In the genomic region with DNA sequence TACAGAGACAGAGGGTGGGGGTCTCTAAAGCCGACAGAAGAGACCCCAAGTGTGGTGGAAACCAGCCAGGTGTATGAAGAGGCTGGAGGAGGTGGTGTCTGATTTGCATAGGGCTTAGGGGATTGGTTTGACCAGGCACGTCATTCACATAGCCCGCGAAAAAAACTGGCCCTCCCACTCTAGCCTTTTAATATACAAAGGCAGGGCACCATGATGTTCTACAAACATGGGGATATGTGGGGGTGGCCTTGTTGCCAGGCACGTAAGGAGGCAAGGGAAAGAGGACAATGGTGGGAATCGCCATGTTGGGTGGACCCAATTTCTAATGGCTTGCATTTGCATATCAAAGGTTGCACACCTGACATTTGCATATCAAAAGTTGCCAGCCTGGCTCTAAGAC, we compare ENCODE assay signal across 23 cellular contexts. TPM values are rescaled to one million over a fixed set of nuclear protein-coding genes. Genes with fewer than 3 reads are reported as not detected.
DNase-seq lines count a peak whose midpoint lies in the region; ATAC-seq and TF ChIP-seq lines count a peak whose summit lies in the region.
"Had no signal": no experiment of that assay in that cellular context is flagged by ENCODE, and none has a peak within 500 bp of the region (broad histone marks: within the 10 kb centered on the region; RNA-seq: fewer than 3 reads in every experiment).

No MANE protein-coding gene starts in this region.

- H3K27ac ChIP-seq in esophagus muscularis mucosa (replicated peaks in 1 of 4) = no peak overlapping the region
- no peak overlapping the region for H3K27ac ChIP-seq in iPS-20b (ENCODE audit: low read length)
- H3K27ac ChIP-seq in heart right ventricle = no peak overlapping the region
- no peak overlapping the region for H3K27ac ChIP-seq in CD8-positive, alpha-beta T cell (ENCODE audit: low read depth, low read length)
- H3K27ac ChIP-seq: 22Rv1, A549, C4-2B had no signal

- no peak for TF ChIP-seq CTCF in WTC11 (IDR thresholded peaks at IDR 0.05)
- TF ChIP-seq CTCF in esophagus muscularis mucosa (IDR thresholded peaks at IDR 0.05) = no peak
- TF ChIP-seq CTCF in heart right ventricle (IDR thresholded peaks at IDR 0.05) = no peak
- no peak for TF ChIP-seq CTCF in CD8-positive, alpha-beta T cell (IDR thresholded peaks at IDR 0.05)

- POLR2A ChIA-PET in WTC11 (lab: Charles Lee) = no interaction called here
- POLR2A ChIA-PET in CD8-positive, alpha-beta T cell (lab: Charles Lee) = no interaction called here

- no peak overlapping the region for H3K9ac ChIP-seq in iPS-20b (ENCODE audit: low read depth, low read length)

- H3K36me3 ChIP-seq in esophagus muscularis mucosa (no peaks in the 10 kb centered on the region), iPS-20b (ENCODE audit: insufficient read depth, low read depth, low read length) (no peaks in the 10 kb centered on the region), heart right ventricle (no peaks in the 10 kb centered on the region)
- H3K36me3 ChIP-seq in CD8-positive, alpha-beta T cell (ENCODE audit: insufficient read depth, low read length) = no peaks in the 10 kb centered on the region

- no peak for TF ChIP-seq POLR2A in esophagus muscularis mucosa (IDR thresholded peaks at IDR 0.05; ENCODE audit: low read depth)

- no peaks in the 10 kb centered on the region for H3K9me3 ChIP-seq in esophagus muscularis mucosa
- no peaks in the 10 kb centered on the region for H3K9me3 ChIP-seq in iPS-20b (ENCODE audit: insufficient read depth, low read depth, low read length)
- no peaks in the 10 kb centered on the region for H3K9me3 ChIP-seq in heart right ventricle
- no peaks in the 10 kb centered on the region for H3K9me3 ChIP-seq in CD8-positive, alpha-beta T cell (ENCODE audit: low read length)
- H3K9me3 ChIP-seq: A549 had no signal

- H3K4me3 ChIP-seq in esophagus muscularis mucosa (no peak overlapping the region), iPS-20b (ENCODE audit: low read length) (peak overlapping the region; percentile 43), heart right ventricle (no peak overlapping the region)
- H3K4me3 ChIP-seq in CD8-positive, alpha-beta T cell (ENCODE audit: low read depth, low read length) = no peak overlapping the region
- H3K4me3 ChIP-seq: A549, GM12878 had no signal

- H3K4me1 ChIP-seq in esophagus muscularis mucosa (no peaks in the 10 kb centered on the region), iPS-20b (ENCODE audit: insufficient read depth, low read length) (peaks cover 5% of the 10 kb centered on the region; the same call in 1 of the 2 replicates), heart right ventricle (no peaks in the 10 kb centered on the region)
- no peaks in the 10 kb centered on the region for H3K4me1 ChIP-seq in CD8-positive, alpha-beta T cell (ENCODE audit: insufficient read depth, low read length)
- H3K4me1 ChIP-seq: A549 had no signal

- 63% methylated on average over 6 of the region's 6 CpGs for WGBS in esophagus muscularis mucosa
- 65 to 68% methylated on average over 6 of the region's 6 CpGs for WGBS in heart right ventricle, 2 donors

- peaks cover 47% of the 10 kb centered on the region for H3K9me3 Mint-ChIP-seq in WTC11
- no peaks in the 10 kb centered on the region for H3K9me3 Mint-ChIP-seq in CD8-positive, alpha-beta T cell
- H3K9me3 Mint-ChIP-seq: CD4-positive, alpha-beta T cell had no signal

- peaks cover 24% of the 10 kb centered on the region for H3K36me3 Mint-ChIP-seq in WTC11
- no peaks in the 10 kb centered on the region for H3K36me3 Mint-ChIP-seq in CD8-positive, alpha-beta T cell
- H3K36me3 Mint-ChIP-seq: IgD-negative memory B cell had no signal

- CTCF ChIA-PET in WTC11 (lab: Charles Lee) = no interaction called here
- CTCF ChIA-PET in CD8-positive, alpha-beta T cell (lab: Charles Lee) = no interaction called here

- peak; percentile 8 for DNase-seq in NCI-H748 (lab: John Stamatoyannopoulos, UW; ENCODE audit: unreplicated experiment)
- DNase-seq in NCI-H748 treated with DMSO at 0.1 percent for 48 hours (lab: John Stamatoyannopoulos, UW) = no peak
- peak; percentile 13 for DNase-seq in WTC11 (ENCODE audit: low spot score)
- DNase-seq in esophagus muscularis mucosa (ENCODE audit: extremely low spot score) = peak; percentile 60
- no peak for DNase-seq in heart right ventricle
- DNase-seq in activated CD4-positive, alpha-beta T cell treated with anti-CD3 and anti-CD28 coated beads for 4 hours = no peak
- no peak for DNase-seq in CD8-positive, alpha-beta T cell
- DNase-seq: AML-193; CD4-positive, alpha-beta T cell; DMS153; DMS79; HCEC 1CT had no signal

- H3K27me3 Mint-ChIP-seq in WTC11 (ENCODE audit: low read depth) = no peaks in the 10 kb centered on the region; the same call in none of the 2 replicates
- peaks cover 24% of the 10 kb centered on the region for H3K27me3 Mint-ChIP-seq in CD8-positive, alpha-beta T cell (ENCODE audit: low read depth)

- peaks cover 0 to 6% (median 0%) of the 10 kb centered on the region in 4 donors for H3K27me3 ChIP-seq in esophagus muscularis mucosa
- no peaks in the 10 kb centered on the region for H3K27me3 ChIP-seq in iPS-20b (ENCODE audit: insufficient read depth, low read length)
- H3K27me3 ChIP-seq in heart right ventricle = peaks cover 0 to 40% (median 8%) of the 10 kb centered on the region in 7 donors
- no peaks in the 10 kb centered on the region for H3K27me3 ChIP-seq in CD8-positive, alpha-beta T cell (ENCODE audit: insufficient read depth, low read length)

- TF ChIP-seq EP300 in esophagus muscularis mucosa (IDR thresholded peaks at IDR 0.05) = no peak

- H3K27ac Mint-ChIP-seq in WTC11 = no peak overlapping the region
- H3K27ac Mint-ChIP-seq in CD8-positive, alpha-beta T cell = no peak overlapping the region
- H3K27ac Mint-ChIP-seq: CD4-positive, alpha-beta T cell; IgD-negative memory B cell had no signal

- no peak overlapping the region for H3K4me3 Mint-ChIP-seq in WTC11
- no peak overlapping the region for H3K4me3 Mint-ChIP-seq in CD8-positive, alpha-beta T cell
- H3K4me3 Mint-ChIP-seq: CD4-positive, alpha-beta T cell; IgD-negative memory B cell had no signal

- H3K4me1 Mint-ChIP-seq in WTC11 = peaks cover 23% of the 10 kb centered on the region
- H3K4me1 Mint-ChIP-seq in CD8-positive, alpha-beta T cell (ENCODE audit: low read depth) = no peaks in the 10 kb centered on the region
- H3K4me1 Mint-ChIP-seq: IgD-negative memory B cell had no signal

- ATAC-seq in WTC11 (peak; percentile 89), heart right ventricle (no peak)
- no peak for ATAC-seq in CD8-positive, alpha-beta T cell
- ATAC-seq: A549, GM12878, HepG2 had no signal

- intact Hi-C loops in esophagus muscularis mucosa (cut with DNase I) (no loop called here), heart right ventricle (cut with DNase I) (no loop called here)
- intact Hi-C loops in CD8-positive, alpha-beta T cell (cut with DNase I, micrococcal nuclease) = no loop called here

TF ChIP-seq in WTC11, 78 proteins besides CTCF, POLR2A, EP300 and RAD21:
- TF ChIP-seq ZNF317 (CRISPR knock-in tag; IDR thresholded peaks at IDR 0.05; ENCODE audit: borderline replicate concordance, low read depth) = no peak
- TF ChIP-seq, protein P1, sequence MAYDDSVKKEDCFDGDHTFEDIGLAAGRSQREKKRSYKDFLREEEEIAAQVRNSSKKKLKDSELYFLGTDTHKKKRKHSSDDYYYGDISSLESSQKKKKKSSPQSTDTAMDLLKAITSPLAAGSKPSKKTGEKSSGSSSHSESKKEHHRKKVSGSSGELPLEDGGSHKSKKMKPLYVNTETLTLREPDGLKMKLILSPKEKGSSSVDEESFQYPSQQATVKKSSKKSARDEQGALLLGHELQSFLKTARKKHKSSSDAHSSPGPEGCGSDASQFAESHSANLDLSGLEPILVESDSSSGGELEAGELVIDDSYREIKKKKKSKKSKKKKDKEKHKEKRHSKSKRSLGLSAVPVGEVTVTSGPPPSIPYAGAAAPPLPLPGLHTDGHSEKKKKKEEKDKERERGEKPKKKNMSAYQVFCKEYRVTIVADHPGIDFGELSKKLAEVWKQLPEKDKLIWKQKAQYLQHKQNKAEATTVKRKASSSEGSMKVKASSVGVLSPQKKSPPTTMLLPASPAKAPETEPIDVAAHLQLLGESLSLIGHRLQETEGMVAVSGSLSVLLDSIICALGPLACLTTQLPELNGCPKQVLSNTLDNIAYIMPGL (CRISPR knock-in tag; IDR thresholded peaks at IDR 0.05) = no peak
- TF ChIP-seq, protein P2, sequence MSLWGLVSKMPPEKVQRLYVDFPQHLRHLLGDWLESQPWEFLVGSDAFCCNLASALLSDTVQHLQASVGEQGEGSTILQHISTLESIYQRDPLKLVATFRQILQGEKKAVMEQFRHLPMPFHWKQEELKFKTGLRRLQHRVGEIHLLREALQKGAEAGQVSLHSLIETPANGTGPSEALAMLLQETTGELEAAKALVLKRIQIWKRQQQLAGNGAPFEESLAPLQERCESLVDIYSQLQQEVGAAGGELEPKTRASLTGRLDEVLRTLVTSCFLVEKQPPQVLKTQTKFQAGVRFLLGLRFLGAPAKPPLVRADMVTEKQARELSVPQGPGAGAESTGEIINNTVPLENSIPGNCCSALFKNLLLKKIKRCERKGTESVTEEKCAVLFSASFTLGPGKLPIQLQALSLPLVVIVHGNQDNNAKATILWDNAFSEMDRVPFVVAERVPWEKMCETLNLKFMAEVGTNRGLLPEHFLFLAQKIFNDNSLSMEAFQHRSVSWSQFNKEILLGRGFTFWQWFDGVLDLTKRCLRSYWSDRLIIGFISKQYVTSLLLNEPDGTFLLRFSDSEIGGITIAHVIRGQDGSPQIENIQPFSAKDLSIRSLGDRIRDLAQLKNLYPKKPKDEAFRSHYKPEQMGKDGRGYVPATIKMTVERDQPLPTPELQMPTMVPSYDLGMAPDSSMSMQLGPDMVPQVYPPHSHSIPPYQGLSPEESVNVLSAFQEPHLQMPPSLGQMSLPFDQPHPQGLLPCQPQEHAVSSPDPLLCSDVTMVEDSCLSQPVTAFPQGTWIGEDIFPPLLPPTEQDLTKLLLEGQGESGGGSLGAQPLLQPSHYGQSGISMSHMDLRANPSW (CRISPR knock-in tag; conservative IDR thresholded peaks at IDR 0.05; ENCODE audit: low read depth) = no peak
- TF ChIP-seq, protein P3, sequence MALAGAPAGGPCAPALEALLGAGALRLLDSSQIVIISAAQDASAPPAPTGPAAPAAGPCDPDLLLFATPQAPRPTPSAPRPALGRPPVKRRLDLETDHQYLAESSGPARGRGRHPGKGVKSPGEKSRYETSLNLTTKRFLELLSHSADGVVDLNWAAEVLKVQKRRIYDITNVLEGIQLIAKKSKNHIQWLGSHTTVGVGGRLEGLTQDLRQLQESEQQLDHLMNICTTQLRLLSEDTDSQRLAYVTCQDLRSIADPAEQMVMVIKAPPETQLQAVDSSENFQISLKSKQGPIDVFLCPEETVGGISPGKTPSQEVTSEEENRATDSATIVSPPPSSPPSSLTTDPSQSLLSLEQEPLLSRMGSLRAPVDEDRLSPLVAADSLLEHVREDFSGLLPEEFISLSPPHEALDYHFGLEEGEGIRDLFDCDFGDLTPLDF (CRISPR knock-in tag; IDR thresholded peaks at IDR 0.05) = no peak

RNA-seq across cellular contexts. Expression of a gene that starts 13.2 kb away (rescaled TPM):
- total RNA-seq in WTC11 (2021) (not detected in 3 replicates), esophagus muscularis mucosa (not detected), heart right ventricle (not detected)
- not detected for polyA plus RNA-seq in heart right ventricle
- total RNA-seq in CD8-positive, alpha-beta T cell = not detected
- total RNA-seq: CD4-positive, alpha-beta T cell; Daoy; G401; GM12878; H4; HepG2 had no signal
- polyA plus RNA-seq: A549, BJ, GM12878, HepG2, IgD-negative memory B cell had no signal

RNA-seq across cellular contexts. Expression of a gene that starts 31.2 kb away (rescaled TPM):
- total RNA-seq in WTC11 (2021) = not detected in 3 replicates
- under 1 TPM in 1 of 4 donors, not detected in 3; 0.32 TPM for total RNA-seq in esophagus muscularis mucosa
- not detected for total RNA-seq in heart right ventricle
- polyA plus RNA-seq in heart right ventricle = not detected
- not detected for total RNA-seq in CD8-positive, alpha-beta T cell
- total RNA-seq: CD4-positive, alpha-beta T cell; Daoy; G401; GM12878; H4; HepG2 had no signal
- polyA plus RNA-seq: A549, BJ, GM12878, HepG2, IgD-negative memory B cell had no signal

Comparison
In these comparisons a context has a peak if more than half of its experiments do, and no peak if none do; other contexts are left out.
1. DNase-seq: peak in NCI-H748 (single experiment), WTC11 (single experiment) and esophagus muscularis mucosa (single experiment); none in NCI-H748 treated with DMSO at 0.1 percent for 48 hours (single experiment), heart right ventricle (0 of 2), activated CD4-positive, alpha-beta T cell treated with anti-CD3 and anti-CD28 coated beads for 4 hours (0 of 2) and CD8-positive, alpha-beta T cell (0 of 7).